In the genomic region with DNA sequence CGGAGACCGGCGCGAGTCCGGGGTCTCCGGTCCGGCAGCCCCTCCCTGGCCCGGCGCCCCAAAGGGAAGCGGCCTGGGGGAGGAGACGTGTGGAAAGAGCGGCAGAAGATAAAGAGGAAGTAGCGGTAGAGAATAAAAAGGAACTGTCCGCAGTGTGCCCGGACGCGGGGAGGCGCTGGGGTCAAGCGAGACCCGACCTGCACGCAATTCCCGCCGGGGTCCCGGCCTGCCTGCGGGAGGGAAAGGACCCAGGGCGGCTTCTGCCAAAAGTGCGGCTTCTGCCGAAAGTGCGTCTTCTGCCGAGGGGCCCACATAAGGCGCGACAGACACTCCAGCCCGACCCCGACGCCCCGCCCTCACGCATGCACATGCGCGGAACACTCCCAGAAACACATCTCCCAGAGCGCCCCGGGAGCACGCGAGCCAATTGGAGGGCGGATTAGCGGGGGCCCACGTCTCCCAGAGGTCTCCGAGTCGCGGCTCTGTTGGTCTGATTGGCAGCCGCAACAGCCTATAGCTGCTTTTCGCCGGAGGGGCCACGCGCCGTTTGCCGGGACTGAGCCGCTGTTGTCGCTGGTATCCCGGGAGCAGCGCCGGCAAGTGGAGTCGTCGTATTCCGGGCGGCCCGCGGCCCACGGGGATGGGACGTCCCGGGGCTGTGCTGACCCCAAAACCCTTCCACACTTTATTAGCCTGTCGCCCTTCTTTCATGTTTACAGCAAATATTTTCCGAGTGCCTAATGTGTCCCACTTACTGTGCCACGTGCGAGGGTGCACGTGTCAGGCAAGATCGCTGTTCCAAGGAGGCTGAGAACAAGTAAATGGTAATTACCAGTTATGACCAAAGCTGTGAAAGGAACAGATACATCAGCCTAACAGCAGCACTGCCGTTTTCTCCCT, we compare ENCODE assay signal across 8 cellular contexts. TPM values are rescaled to one million over a fixed set of nuclear protein-coding genes. Genes with fewer than 3 reads are reported as not detected.
A peak's percentile ranks its signal among the peaks of the same experiment; 100 is the strongest.
DNase-seq lines count a peak whose midpoint lies in the region; ATAC-seq and TF ChIP-seq lines count a peak whose summit lies in the region.

No MANE protein-coding gene starts in this region.

- H3K14ac ChIP-seq in IMR-90 (replicated peaks; ENCODE audit: low read depth, low read length): peak overlapping the region; percentile 74

- H4K5ac ChIP-seq in IMR-90 (ENCODE audit: low read depth, low read length): peak overlapping the region; percentile 79

- peak overlapping the region; percentile 57 for H2BK5ac ChIP-seq in IMR-90 (ENCODE audit: low read depth, low read length, poor library complexity, severe bottlenecking)

- 0% methylated on average over 33 of the region's 77 CpGs; no CpG with 5 or more reads in 1 of the 2 experiments for WGBS in IMR-90 (ENCODE audit: extremely low coverage in 2 of 2, insufficient read length in 1 of 2), 2 experiments

- H2AK5ac ChIP-seq in IMR-90 (ENCODE audit: low read depth, low read length): peak overlapping the region; percentile 25; the same call in 1 of the 2 replicates

- TF ChIP-seq CTCF in IMR-90 (conservative IDR thresholded peaks at IDR 0.05; ENCODE audit: low read depth, low read length) (peak; percentile 35), OCI-LY7 (conservative IDR thresholded peaks at IDR 0.05; ENCODE audit: low read length) (peak; percentile 54), epithelial cell of proximal tubule (conservative IDR thresholded peaks at IDR 0.05; ENCODE audit: low read depth, low read length) (peak; percentile 29)

- DNase-seq in DMS114 treated with DMSO at 0.1 percent for 48 hours (lab: John Stamatoyannopoulos, UW; ENCODE audit: unreplicated experiment) (peak; percentile 92), IMR-90 (peak; percentile 96), OCI-LY7 (ENCODE audit: low spot score) (peak; percentile 99), activated T-cell treated with anti-CD3 and anti-CD28 coated beads for 48 hours (ENCODE audit: low read depth) (peak; percentile 98), epithelial cell of proximal tubule (ENCODE audit: low read depth) (peak; percentile 61)
- peak; percentile 84 to 94 for DNase-seq in stimulated activated CD8-positive, alpha-beta memory T cell treated with anti-CD3 and anti-CD28 coated beads, Interleukin-7, amount 100 ng/mL, for 1 hour (ENCODE audit: low read depth in 2 of 2)

- H3K4ac ChIP-seq in IMR-90 (ENCODE audit: low read depth, low read length): peak overlapping the region; percentile 86

- H3K4me2 ChIP-seq in IMR-90 (ENCODE audit: low read depth, low read length) (peak overlapping the region; percentile 91), OCI-LY7 (ENCODE audit: low read length) (peak overlapping the region; percentile 88)

- H3K36me3 ChIP-seq in IMR-90 (ENCODE audit: control insufficient read depth, insufficient read depth, low read length) (no peaks in the 10 kb centered on the region), OCI-LY7 (ENCODE audit: insufficient read depth, low read length) (no peaks in the 10 kb centered on the region), mucosa of stomach (ENCODE audit: control insufficient read depth, insufficient read depth, low read length) (no peaks in the 10 kb centered on the region)

- peak overlapping the region; percentile 97 for H2AFZ ChIP-seq in IMR-90 (replicated peaks; ENCODE audit: low read length, poor library complexity)
- H2AFZ ChIP-seq in OCI-LY7 (ENCODE audit: low read length): peak overlapping the region; percentile 84

- peak overlapping the region; percentile 10; the same call in 1 of the 2 replicates for H3K18ac ChIP-seq in IMR-90 (ENCODE audit: low read depth, low read length)

- peak; percentile 55 for TF ChIP-seq POLR2A in IMR-90 (IDR thresholded peaks at IDR 0.05; ENCODE audit: low read depth, low read length)

- peak overlapping the region; percentile 91 for H2AK9ac ChIP-seq in IMR-90 (replicated peaks; ENCODE audit: low read depth, low read length, poor library complexity)

- no TSS peak for BruUV-seq in IMR-90 (replicated peaks; lab: Mats Ljungman, UMichigan)
- TSS peak; percentile 71 for BruUV-seq in OCI-LY7 (replicated peaks; lab: Mats Ljungman, UMichigan)

- no peaks in the 10 kb centered on the region for H4K20me1 ChIP-seq in IMR-90 (ENCODE audit: insufficient read depth, low read length)
- no peaks in the 10 kb centered on the region for H4K20me1 ChIP-seq in OCI-LY7 (ENCODE audit: insufficient read depth, low read length)

- H3K9me3 ChIP-seq in IMR-90 (ENCODE audit: control insufficient read depth, insufficient read depth, low read length): no peaks in the 10 kb centered on the region
- no peaks in the 10 kb centered on the region for H3K9me3 ChIP-seq in OCI-LY7 (ENCODE audit: low read length)
- H3K9me3 ChIP-seq in mucosa of stomach (ENCODE audit: control insufficient read depth, low read length): peaks cover 5% of the 10 kb centered on the region

- no peaks in the 10 kb centered on the region for H3K9me2 ChIP-seq in OCI-LY7 (ENCODE audit: insufficient read depth, low read length)

- H3K4me1 ChIP-seq in IMR-90 (ENCODE audit: control insufficient read depth, insufficient read depth, low read length): 0 out of 2 replicates have a peak, but pooled peaks cover 2% of the 10 kb centered on the region
- peaks cover 24% of the 10 kb centered on the region for H3K4me1 ChIP-seq in OCI-LY7 (ENCODE audit: insufficient read depth, low read length, poor library complexity, severe bottlenecking)
- peaks cover 4% of the 10 kb centered on the region for H3K4me1 ChIP-seq in mucosa of stomach (ENCODE audit: control insufficient read depth, insufficient read depth, low read length)

- no peak overlapping the region for H2BK20ac ChIP-seq in IMR-90 (ENCODE audit: low read depth, low read length)

- peaks cover 4% of the 10 kb centered on the region; the same call in 1 of the 2 replicates for H3K79me2 ChIP-seq in OCI-LY7 (ENCODE audit: insufficient read depth, low read depth, low read length)

- peak; percentile 25; the same call in 1 of the 2 replicates for TF ChIP-seq RAD21 in IMR-90 (IDR thresholded peaks at IDR 0.05; ENCODE audit: low read length)

- POLR2A ChIA-PET in IMR-90 (lab: Charles Lee; ENCODE audit: unreplicated experiment): interaction anchor here (0.6 kb wide), 1 partner anchor 355 kb away, joined by 3 read pairs; no protein-coding TSS in a partner anchor
- POLR2A ChIA-PET in OCI-LY7 (lab: Charles Lee): interaction anchor here (0.6 to 0.9 kb wide), 2 partner anchors 11 to 202 kb away, joined by 3 to 4 read pairs; no protein-coding TSS in a partner anchor

- H3K9ac ChIP-seq in IMR-90 (ENCODE audit: low read depth, low read length) (peak overlapping the region; percentile 65), mucosa of stomach (ENCODE audit: low read length) (peak overlapping the region; percentile 60)

- H3K9me1 ChIP-seq in IMR-90 (ENCODE audit: insufficient read depth, low read length): no peaks in the 10 kb centered on the region; the same call in 1 of the 2 replicates

- peaks cover 0 to 5% of the 10 kb centered on the region in 2 experiments; a peak in 2 of 4 replicates for H3K79me1 ChIP-seq in IMR-90 (ENCODE audit: low read depth in 1 of 2, low read length in 2 of 2)

- in situ Hi-C loops in IMR-90 (cut with MboI; ENCODE audit: low sequenced_read_pairs): no loop called here

- peak overlapping the region; percentile 77 for H3K4me3 ChIP-seq in IMR-90 (ENCODE audit: insufficient read depth, low read depth, low read length)
- H3K4me3 ChIP-seq in OCI-LY7 (ENCODE audit: low read depth, low read length, poor library complexity, severe bottlenecking): peak overlapping the region; percentile 87
- peak overlapping the region; percentile 64 for H3K4me3 ChIP-seq in epithelial cell of proximal tubule (ENCODE audit: low read depth, low read length)
- peak overlapping the region; percentile 32 for H3K4me3 ChIP-seq in mucosa of stomach (ENCODE audit: low read length)

- ATAC-seq in GM21528 (IDR thresholded peaks at IDR 0.05; ENCODE audit: low FRiP score, unreplicated experiment): peak; percentile 83
- peak; percentile 98 for ATAC-seq in IMR-90 (ENCODE audit: low read depth)

- H3K27me3 ChIP-seq in IMR-90 (ENCODE audit: control insufficient read depth, insufficient read depth, low read length) (no peaks in the 10 kb centered on the region), mucosa of stomach (ENCODE audit: control insufficient read depth, insufficient read depth, low read length) (no peaks in the 10 kb centered on the region)

- peak overlapping the region; percentile 53 for H3K23ac ChIP-seq in IMR-90 (ENCODE audit: low read depth, low read length)

- CTCF ChIA-PET in IMR-90 (lab: Yijun Ruan, JAX) (interaction anchor here (1.1 kb wide), 1 partner anchor 14 kb away, joined by 4 read pairs; no protein-coding TSS in a partner anchor), OCI-LY7 (lab: Charles Lee; ENCODE audit: unreplicated experiment) (interaction anchor here (0.7 kb wide), 1 partner anchor 20 kb away, joined by 3 read pairs; no protein-coding TSS in a partner anchor)

- H3K27ac ChIP-seq in IMR-90 (ENCODE audit: insufficient read depth, low read length) (peak overlapping the region; percentile 58), OCI-LY7 (ENCODE audit: low read depth, low read length, poor library complexity, severe bottlenecking) (peak overlapping the region; percentile 83)

- H4K8ac ChIP-seq in IMR-90 (ENCODE audit: low read depth in 2 of 2, low read length in 2 of 2): peak overlapping the region; percentile 64 to 94

- H2BK120ac ChIP-seq in IMR-90 (ENCODE audit: low read depth, low read length): 0 out of 2 replicates have a peak overlapping the region, but pooled peaks have one; percentile 16

- H3K56ac ChIP-seq in IMR-90 (ENCODE audit: extremely low read depth, insufficient read depth, low read length): 0 out of 2 replicates have a peak overlapping the region, but pooled peaks have one; percentile 41

- dilution Hi-C loops in IMR-90 (cut with HindIII; ENCODE audit: low sequenced_read_pairs, unreplicated experiment): no loop called here

- H4K91ac ChIP-seq in IMR-90 (ENCODE audit: insufficient read depth, low read depth, low read length): peak overlapping the region; percentile 10

- intact Hi-C loops in IMR-90 (cut with micrococcal nuclease) (loop anchor here (2.0 to 5.0 kb wide), 2 partner anchors 18 to 77 kb away; a partner anchor contains a TSS), OCI-LY7 (cut with micrococcal nuclease; ENCODE audit: unreplicated experiment) (loop anchor here (1.0 to 10.0 kb wide), 4 partner anchors 18 to 193 kb away; a partner anchor contains a TSS)

- no peak overlapping the region for H2BK15ac ChIP-seq in IMR-90 (ENCODE audit: low read depth, low read length)

RNA-seq across cellular contexts. Expression of a gene that starts 8.0 kb away (rescaled TPM):
- not detected in 2 replicates for total RNA-seq in IMR-90 (2012; rRNA removed)
- polyA plus RNA-seq in IMR-90 (2012; rRNA removed): not detected in 2 replicates
- not detected in 2 replicates for polyA plus RNA-seq in IMR-90 (2012; cell fraction: cytosol; rRNA removed)
- polyA plus RNA-seq in IMR-90 (2012; cell fraction: nucleus; rRNA removed; ENCODE audit: low replicate concordance): 0.02 and 0.10 TPM in 2 replicates
- 0.57 TPM in 1 of 2 replicates, not detected in the other for total RNA-seq in OCI-LY7 (2014; rRNA removed; shearing (Covaris generic))
- 0.27 TPM in 1 of 2 replicates, not detected in the other for total RNA-seq in OCI-LY7 (2022)
- total RNA-seq in epithelial cell of proximal tubule: not detected in 2 replicates

RNA-seq across cellular contexts. Expression of a gene that starts 18.9 kb away (rescaled TPM):
- total RNA-seq in IMR-90 (2012; rRNA removed): 36.1 and 40.3 TPM in 2 replicates
- polyA plus RNA-seq in IMR-90 (2012; rRNA removed): 17.1 and 20.8 TPM in 2 replicates
- 10.9 and 21.7 TPM in 2 replicates for polyA plus RNA-seq in IMR-90 (2012; cell fraction: cytosol; rRNA removed)
- 26.5 and 46.6 TPM in 2 replicates for polyA plus RNA-seq in IMR-90 (2012; cell fraction: nucleus; rRNA removed; ENCODE audit: low replicate concordance)
- 65.2 and 65.9 TPM in 2 replicates for total RNA-seq in OCI-LY7 (2014; rRNA removed; shearing (Covaris generic))
- total RNA-seq in OCI-LY7 (2022): 27.6 and 27.9 TPM in 2 replicates
- 18.1 and 33.1 TPM in 2 replicates for total RNA-seq in epithelial cell of proximal tubule

RNA-seq across cellular contexts. Expression of a gene that starts 29.4 kb away (rescaled TPM):
- 7.5 and 8.3 TPM in 2 replicates for total RNA-seq in IMR-90 (2012; rRNA removed)
- 2.8 and 3.7 TPM in 2 replicates for polyA plus RNA-seq in IMR-90 (2012; rRNA removed)
- 1.3 and 1.5 TPM in 2 replicates for polyA plus RNA-seq in IMR-90 (2012; cell fraction: cytosol; rRNA removed)
- polyA plus RNA-seq in IMR-90 (2012; cell fraction: nucleus; rRNA removed; ENCODE audit: low replicate concordance): 3.0 and 5.3 TPM in 2 replicates
- total RNA-seq in OCI-LY7 (2014; rRNA removed; shearing (Covaris generic)): 19.8 and 26.2 TPM in 2 replicates
- 13.9 TPM in 2 replicates for total RNA-seq in OCI-LY7 (2022)
- total RNA-seq in epithelial cell of proximal tubule: 6.1 and 6.3 TPM in 2 replicates

RNA-seq across cellular contexts. Expression of a gene that starts 40.8 kb away (rescaled TPM):
- 2.7 and 3.9 TPM in 2 replicates for total RNA-seq in IMR-90 (2012; rRNA removed)
- 2.1 and 2.5 TPM in 2 replicates for polyA plus RNA-seq in IMR-90 (2012; rRNA removed)
- 0.73 and 1.1 TPM in 2 replicates for polyA plus RNA-seq in IMR-90 (2012; cell fraction: cytosol; rRNA removed)
- polyA plus RNA-seq in IMR-90 (2012; cell fraction: nucleus; rRNA removed; ENCODE audit: low replicate concordance): 0.71 and 4.9 TPM in 2 replicates
- 0.03 and 0.10 TPM in 2 replicates for total RNA-seq in OCI-LY7 (2014; rRNA removed; shearing (Covaris generic))
- 5.1 TPM in 2 replicates for total RNA-seq in OCI-LY7 (2022)
- 1.8 and 1.9 TPM in 2 replicates for total RNA-seq in epithelial cell of proximal tubule

RNA-seq across cellular contexts. Expression of a gene that starts 40.9 kb away (rescaled TPM):
- total RNA-seq in IMR-90 (2012; rRNA removed): 15.4 and 17.8 TPM in 2 replicates
- polyA plus RNA-seq in IMR-90 (2012; rRNA removed): 9.2 and 14.6 TPM in 2 replicates
- 2.7 and 3.8 TPM in 2 replicates for polyA plus RNA-seq in IMR-90 (2012; cell fraction: cytosol; rRNA removed)
- polyA plus RNA-seq in IMR-90 (2012; cell fraction: nucleus; rRNA removed; ENCODE audit: low replicate concordance): 9.9 and 55.2 TPM in 2 replicates
- total RNA-seq in OCI-LY7 (2014; rRNA removed; shearing (Covaris generic)): 1.4 and 2.6 TPM in 2 replicates
- 18.9 and 23.0 TPM in 2 replicates for total RNA-seq in OCI-LY7 (2022)
- total RNA-seq in epithelial cell of proximal tubule: 8.5 and 12.9 TPM in 2 replicates

Comparison
In these comparisons a context has a peak if more than half of its experiments do, and no peak if none do; other contexts are left out.
1. Peak in every context shown above with its lines: DNase-seq, ATAC-seq, H3K4me3 ChIP-seq and H3K27ac ChIP-seq.
2. H3K4me3 ChIP-seq: peak in every context shown above with its lines; median percentile 87 in OCI-LY7; 77 in IMR-90; 64 in epithelial cell of proximal tubule; 32 in mucosa of stomach.